In genomic region chr9:95103385-95104087, GRCh38 we compare ENCODE assay signal across 12 cellular contexts.
A peak's percentile ranks its signal among the peaks of the same experiment; 100 is the strongest.
DNase-seq lines count a peak whose midpoint lies in the region; ATAC-seq and TF ChIP-seq lines count a peak whose summit lies in the region.
"Had no signal": no experiment of that assay in that cellular context is flagged by ENCODE, and none has a peak within 500 bp of the region (broad histone marks: within the 10 kb centered on the region; RNA-seq: fewer than 3 reads in every experiment).

No MANE protein-coding gene starts in this region.

- no peak for DNase-seq in Caco-2
- DNase-seq in foreskin fibroblast, result peak in 1 of 2 donors; percentile 40
- no peak for DNase-seq in psoas muscle
- no peak for DNase-seq in GM19240 (ENCODE audit: insufficient read length, low spot score)
- DNase-seq in activated CD4-positive, alpha-beta T cell treated with anti-CD3 and anti-CD28 coated beads for 36 hours, result no peak
- no peak for DNase-seq in activated naive CD4-positive, alpha-beta T cell treated with anti-CD3 and anti-CD28 coated beads, Interleukin-2, amount 50 U/mL, for 16 hours
- DNase-seq in naive thymus-derived CD4-positive, alpha-beta T cell, result no peak
- DNase-seq: activated CD4-positive, alpha-beta T cell treated with anti-CD3 and anti-CD28 coated beads, Interleukin-2, amount 50 U/mL, for 48 hours; CD8-positive, alpha-beta memory T cell; NCI-H2029; nephron progenitor cell had no signal

- peaks cover 50% of the 10 kb centered on the region for H3K36me3 Mint-ChIP-seq in Caco-2 (ENCODE audit: insufficient read depth, unreplicated experiment)
- peaks cover 3% of the 10 kb centered on the region for H3K36me3 Mint-ChIP-seq in activated CD4-positive, alpha-beta T cell treated with anti-CD3 and anti-CD28 coated beads for 36 hours (ENCODE audit: low read depth)
- peaks cover 0 to 9% (median 3%) of the 10 kb centered on the region in 5 donors for H3K36me3 Mint-ChIP-seq in naive thymus-derived CD4-positive, alpha-beta T cell

- no peaks in the 10 kb centered on the region for H3K27me3 Mint-ChIP-seq in Caco-2 (ENCODE audit: insufficient read depth, unreplicated experiment)
- H3K27me3 Mint-ChIP-seq in activated CD4-positive, alpha-beta T cell treated with anti-CD3 and anti-CD28 coated beads for 36 hours, result no peaks in the 10 kb centered on the region
- no peaks in the 10 kb centered on the region for H3K27me3 Mint-ChIP-seq in naive thymus-derived CD4-positive, alpha-beta T cell
- H3K27me3 Mint-ChIP-seq: CD8-positive, alpha-beta memory T cell had no signal

- H3K9me3 Mint-ChIP-seq in Caco-2 (ENCODE audit: unreplicated experiment), result no peaks in the 10 kb centered on the region
- H3K9me3 Mint-ChIP-seq in activated CD4-positive, alpha-beta T cell treated with anti-CD3 and anti-CD28 coated beads for 36 hours (ENCODE audit: low read depth), result no peaks in the 10 kb centered on the region
- no peaks in the 10 kb centered on the region for H3K9me3 Mint-ChIP-seq in naive thymus-derived CD4-positive, alpha-beta T cell
- H3K9me3 Mint-ChIP-seq: CD8-positive, alpha-beta memory T cell; nephron progenitor cell had no signal

- H3K4me3 Mint-ChIP-seq in Caco-2 (ENCODE audit: unreplicated experiment), result no peak overlapping the region
- H3K4me3 Mint-ChIP-seq in activated CD4-positive, alpha-beta T cell treated with anti-CD3 and anti-CD28 coated beads for 36 hours, result no peak overlapping the region
- H3K4me3 Mint-ChIP-seq in naive thymus-derived CD4-positive, alpha-beta T cell, result no peak overlapping the region
- H3K4me3 Mint-ChIP-seq: CD8-positive, alpha-beta memory T cell; nephron progenitor cell had no signal

- H3K4me1 Mint-ChIP-seq in Caco-2 (ENCODE audit: low read depth, unreplicated experiment), result peaks cover under 1% of the 10 kb centered on the region
- no peaks in the 10 kb centered on the region for H3K4me1 Mint-ChIP-seq in activated CD4-positive, alpha-beta T cell treated with anti-CD3 and anti-CD28 coated beads for 36 hours
- H3K4me1 Mint-ChIP-seq in naive thymus-derived CD4-positive, alpha-beta T cell, result peaks cover 0 to 5% (median 0%) of the 10 kb centered on the region in 7 donors
- H3K4me1 Mint-ChIP-seq: CD8-positive, alpha-beta memory T cell had no signal

- H3K27ac Mint-ChIP-seq in Caco-2 (ENCODE audit: unreplicated experiment), result peak overlapping the region; percentile 69
- no peak overlapping the region for H3K27ac Mint-ChIP-seq in activated CD4-positive, alpha-beta T cell treated with anti-CD3 and anti-CD28 coated beads for 36 hours
- no peak overlapping the region for H3K27ac Mint-ChIP-seq in naive thymus-derived CD4-positive, alpha-beta T cell
- H3K27ac Mint-ChIP-seq: CD8-positive, alpha-beta memory T cell; nephron progenitor cell had no signal

- H3K27ac ChIP-seq in VCaP (peak overlapping the region; percentile 68), psoas muscle (peak overlapping the region; percentile 37)
- no peak overlapping the region for H3K27ac ChIP-seq in naive thymus-derived CD4-positive, alpha-beta T cell (ENCODE audit: low read depth, low read length)

- peak in 3 of 4 donors; percentile 6 to 38 (median 23) for ATAC-seq in psoas muscle
- ATAC-seq in activated CD4-positive, alpha-beta T cell treated with anti-CD3 and anti-CD28 coated beads for 36 hours, result no peak
- ATAC-seq in naive thymus-derived CD4-positive, alpha-beta T cell, result no peak

- CTCF ChIA-PET in Caco-2 (lab: Charles Lee), result no interaction called here
- CTCF ChIA-PET in activated CD4-positive, alpha-beta T cell treated with anti-CD3 and anti-CD28 coated beads for 36 hours (lab: Charles Lee), result interaction anchor here (0.8 kb wide), 1 partner anchor 412 kb away, joined by 3 read pairs; no protein-coding TSS in a partner anchor
- CTCF ChIA-PET in naive thymus-derived CD4-positive, alpha-beta T cell (lab: Charles Lee), result no interaction called here

- H3K9me3 ChIP-seq in Caco-2 (no peaks in the 10 kb centered on the region), psoas muscle (no peaks in the 10 kb centered on the region)
- H3K9me3 ChIP-seq in naive thymus-derived CD4-positive, alpha-beta T cell (ENCODE audit: control insufficient read depth in 2 of 3, low read length in 3 of 3), result no peaks in the 10 kb centered on the region

- peaks cover 13% of the 10 kb centered on the region for H3K4me1 ChIP-seq in Caco-2
- H3K4me1 ChIP-seq in psoas muscle, result peaks cover 24% of the 10 kb centered on the region
- no peaks in the 10 kb centered on the region for H3K4me1 ChIP-seq in naive thymus-derived CD4-positive, alpha-beta T cell (ENCODE audit: control insufficient read depth in 2 of 2, insufficient read depth in 2 of 2, low read length in 2 of 2)

- no peaks in the 10 kb centered on the region for H3K27me3 ChIP-seq in Caco-2 (replicated peaks; ENCODE audit: control insufficient read depth, insufficient read depth, low read length)
- no peaks in the 10 kb centered on the region for H3K27me3 ChIP-seq in psoas muscle (ENCODE audit: insufficient read depth in 3 of 3, low read length in 2 of 3)
- H3K27me3 ChIP-seq in naive thymus-derived CD4-positive, alpha-beta T cell (ENCODE audit: control insufficient read depth in 2 of 2, insufficient read depth in 2 of 2, low read length in 2 of 2), result no peaks in the 10 kb centered on the region

- POLR2A ChIA-PET in Caco-2 (lab: Charles Lee), result no interaction called here
- POLR2A ChIA-PET in activated CD4-positive, alpha-beta T cell treated with anti-CD3 and anti-CD28 coated beads for 36 hours (lab: Charles Lee), result no interaction called here
- POLR2A ChIA-PET in naive thymus-derived CD4-positive, alpha-beta T cell (lab: Charles Lee), result no interaction called here

- intact Hi-C loops in Caco-2 (cut with micrococcal nuclease; ENCODE audit: unreplicated experiment), result no loop called here
- intact Hi-C loops in psoas muscle (cut with DNase I), result no loop called here
- intact Hi-C loops in activated CD4-positive, alpha-beta T cell treated with anti-CD3 and anti-CD28 coated beads for 36 hours (cut with DNase I, micrococcal nuclease), result no loop called here
- intact Hi-C loops in naive thymus-derived CD4-positive, alpha-beta T cell (cut with micrococcal nuclease), result no loop called here

- 48 to 67% (median 50%) methylated on average over 19 of the region's 19 CpGs for WGBS in psoas muscle, 3 donors

- TF ChIP-seq CTCF in Caco-2 (IDR thresholded peaks at IDR 0.05; ENCODE audit: insufficient read depth in 1 of 2, low read depth in 1 of 2, low read length in 1 of 2, severe bottlenecking in 1 of 2, unreplicated experiment in 1 of 2) (peak in 1 of 2 experiments; percentile 25), VCaP (conservative IDR thresholded peaks at IDR 0.05) (no peak), foreskin fibroblast (IDR thresholded peaks at IDR 0.05; ENCODE audit: low read depth, low read length) (peak; percentile 29), psoas muscle (IDR thresholded peaks at IDR 0.05) (no peak)

- H3K36me3 ChIP-seq in Caco-2 (ENCODE audit: control insufficient read depth, insufficient read depth, low read length), result peaks cover 1% of the 10 kb centered on the region
- peaks cover 0 to 24% of the 10 kb centered on the region in 2 donors for H3K36me3 ChIP-seq in psoas muscle (ENCODE audit: insufficient read depth in 1 of 2, low read depth in 1 of 2)
- H3K36me3 ChIP-seq in naive thymus-derived CD4-positive, alpha-beta T cell (ENCODE audit: control insufficient read depth in 2 of 3, insufficient read depth in 3 of 3, low read length in 3 of 3), result peaks cover 0 to 7% (median 0%) of the 10 kb centered on the region in 3 experiments

- no TSS peak for BruUV-seq in Caco-2 (replicated peaks; lab: Mats Ljungman, UMichigan)

- H3K4me3 ChIP-seq in Caco-2 (ENCODE audit: low read depth, low read length), result no peak overlapping the region
- H3K4me3 ChIP-seq in foreskin fibroblast (ENCODE audit: low read depth in 1 of 2, low read length in 2 of 2), result no peak overlapping the region
- H3K4me3 ChIP-seq in psoas muscle, result no peak overlapping the region
- no peak overlapping the region for H3K4me3 ChIP-seq in naive thymus-derived CD4-positive, alpha-beta T cell (ENCODE audit: low read length)

Comparison
In these comparisons a context has a peak if more than half of its experiments do, and no peak if none do; other contexts are left out.
1. ATAC-seq: peak in psoas muscle (3 of 4); none in activated CD4-positive, alpha-beta T cell treated with anti-CD3 and anti-CD28 coated beads for 36 hours (single experiment) and naive thymus-derived CD4-positive, alpha-beta T cell (single experiment).